Comparison of ENCODE assay signal across 8 cellular contexts in genomic region chr22:36384766-36385400, GRCh38. TPM values are rescaled to one million over a fixed set of nuclear protein-coding genes. Genes with fewer than 3 reads are reported as not detected.
DNase-seq lines count a peak whose midpoint lies in the region; ATAC-seq and TF ChIP-seq lines count a peak whose summit lies in the region.

No MANE protein-coding gene starts in this region.

- no peaks in the 10 kb centered on the region for H3K27me3 Mint-ChIP-seq in activated naive CD4-positive, alpha-beta T cell treated with anti-CD3 and anti-CD28 coated beads, Interleukin-2, amount 10 ng/mL, durations not matched to agents 7 days and 5 days

- H3K27ac ChIP-seq in DND-41 (ENCODE audit: low read length) (peak overlapping the region; percentile 69), right atrium auricular region (peak overlapping the region; percentile 98 to 99), smooth muscle cell (ENCODE audit: low read depth) (peak overlapping the region; percentile 85)

- H3K27me3 ChIP-seq in DND-41 (ENCODE audit: insufficient read depth, low read length, poor library complexity) (no peaks in the 10 kb centered on the region), right atrium auricular region (no peaks in the 10 kb centered on the region), smooth muscle cell (ENCODE audit: low read depth) (no peaks in the 10 kb centered on the region)

- H3K79me2 ChIP-seq in DND-41 (ENCODE audit: insufficient read depth, low read length): peaks cover 83% of the 10 kb centered on the region
- H3K79me2 ChIP-seq in smooth muscle cell (ENCODE audit: low read depth): peaks cover 82% of the 10 kb centered on the region

- peak; percentile 56 for DNase-seq in DND-41
- DNase-seq in M059J (ENCODE audit: low read depth): peak; percentile 46
- DNase-seq in activated naive CD4-positive, alpha-beta T cell treated with anti-CD3 and anti-CD28 coated beads, Interleukin-2, amount 10 ng/mL, durations not matched to agents 7 days and 5 days: peak; percentile 74
- DNase-seq in right atrium auricular region (ENCODE audit: low spot score): no peak
- DNase-seq in smooth muscle cell (lab: John Stamatoyannopoulos, UW; ENCODE audit: unreplicated experiment): no peak

- H3K4me1 Mint-ChIP-seq in activated naive CD4-positive, alpha-beta T cell treated with anti-CD3 and anti-CD28 coated beads, Interleukin-2, amount 10 ng/mL, durations not matched to agents 7 days and 5 days: peaks cover 69% of the 10 kb centered on the region

- peak overlapping the region; percentile 74 for H3K4me3 Mint-ChIP-seq in activated naive CD4-positive, alpha-beta T cell treated with anti-CD3 and anti-CD28 coated beads, Interleukin-2, amount 10 ng/mL, durations not matched to agents 7 days and 5 days

- CTCF ChIA-PET in activated naive CD4-positive, alpha-beta T cell treated with anti-CD3 and anti-CD28 coated beads, Interleukin-2, amount 10 ng/mL, durations not matched to agents 7 days and 5 days (lab: Charles Lee): interaction anchor here (0.6 to 2.9 kb wide), 9 partner anchors 8 to 84 kb away, joined by 3 to 15 read pairs (median 3); no protein-coding TSS in a partner anchor

- ATAC-seq in DND-41 (ENCODE audit: insufficient read depth, low read depth) (no peak), HG03565 (IDR thresholded peaks at IDR 0.05; ENCODE audit: unreplicated experiment) (no peak), HG03432 (IDR thresholded peaks at IDR 0.05; ENCODE audit: unreplicated experiment) (no peak), HG02973 (IDR thresholded peaks at IDR 0.05; ENCODE audit: unreplicated experiment) (no peak)

- H2AFZ ChIP-seq in DND-41 (ENCODE audit: low read depth, low read length) (no peak overlapping the region), smooth muscle cell (ENCODE audit: low read depth) (no peak overlapping the region)

- 14% methylated on average over 6 of the region's 6 CpGs for WGBS in smooth muscle cell (ENCODE audit: low lambda C conversion rate)

- peak overlapping the region in 1 of 2 experiments; percentile 73; a peak in 3 of 4 replicates for H3K4me3 ChIP-seq in DND-41 (ENCODE audit: low read depth in 1 of 2, low read length in 2 of 2)
- H3K4me3 ChIP-seq in right atrium auricular region: peak overlapping the region; percentile 85 to 94
- H3K4me3 ChIP-seq in smooth muscle cell: peak overlapping the region; percentile 86

- H3K4me1 ChIP-seq in DND-41 (ENCODE audit: insufficient read depth, low read length) (peaks cover 60% of the 10 kb centered on the region), right atrium auricular region (peaks cover 0 to 64% of the 10 kb centered on the region in 2 donors), smooth muscle cell (ENCODE audit: low read depth) (peaks cover 12% of the 10 kb centered on the region)

- peaks cover 40% of the 10 kb centered on the region for H3K36me3 ChIP-seq in DND-41 (ENCODE audit: insufficient read depth, low read length)
- H3K36me3 ChIP-seq in right atrium auricular region: peaks cover 58% of the 10 kb centered on the region
- no peaks in the 10 kb centered on the region for H3K36me3 ChIP-seq in smooth muscle cell (ENCODE audit: low read depth)

- H3K9ac ChIP-seq in DND-41 (ENCODE audit: low read depth, low read length): peak overlapping the region; percentile 82
- H3K9ac ChIP-seq in smooth muscle cell (ENCODE audit: low read depth): peak overlapping the region; percentile 79

- no peaks in the 10 kb centered on the region for H3K9me3 Mint-ChIP-seq in activated naive CD4-positive, alpha-beta T cell treated with anti-CD3 and anti-CD28 coated beads, Interleukin-2, amount 10 ng/mL, durations not matched to agents 7 days and 5 days

- TF ChIP-seq CTCF in DND-41 (IDR thresholded peaks at IDR 0.05; ENCODE audit: borderline replicate concordance, extremely low read depth, low read length, poor library complexity, severe bottlenecking) (peak; percentile 23), right atrium auricular region (IDR thresholded peaks at IDR 0.05) (no peak), smooth muscle cell (IDR thresholded peaks at IDR 0.05; ENCODE audit: borderline replicate concordance, insufficient read depth, poor library complexity, severe bottlenecking) (no peak)

- peak overlapping the region; percentile 94 for H3K27ac Mint-ChIP-seq in activated naive CD4-positive, alpha-beta T cell treated with anti-CD3 and anti-CD28 coated beads, Interleukin-2, amount 10 ng/mL, durations not matched to agents 7 days and 5 days

- peaks cover 39% of the 10 kb centered on the region for H3K36me3 Mint-ChIP-seq in activated naive CD4-positive, alpha-beta T cell treated with anti-CD3 and anti-CD28 coated beads, Interleukin-2, amount 10 ng/mL, durations not matched to agents 7 days and 5 days

- H3K9me3 ChIP-seq in DND-41 (ENCODE audit: insufficient read depth, low read length, severe bottlenecking): no peaks in the 10 kb centered on the region
- no peaks in the 10 kb centered on the region for H3K9me3 ChIP-seq in right atrium auricular region
- no peaks in the 10 kb centered on the region for H3K9me3 ChIP-seq in smooth muscle cell (replicated peaks; ENCODE audit: low read depth)

- H3K4me2 ChIP-seq in DND-41 (ENCODE audit: insufficient read depth, low read length) (peak overlapping the region; percentile 74), smooth muscle cell (peak overlapping the region; percentile 89)

- H3F3A ChIP-seq in smooth muscle cell (ENCODE audit: low read depth): peaks cover 33% of the 10 kb centered on the region

- peaks cover 60% of the 10 kb centered on the region for H4K20me1 ChIP-seq in DND-41 (ENCODE audit: insufficient read depth, low read length)
- peaks cover 74% of the 10 kb centered on the region for H4K20me1 ChIP-seq in smooth muscle cell (ENCODE audit: low read depth)

RNA-seq across cellular contexts. Expression of gene MYH9, which starts 2.9 kb away (rescaled TPM):
- 151 and 320 TPM in 2 replicates for total RNA-seq in M059J (2014; rRNA removed; shearing (Covaris generic))
- total RNA-seq in right atrium auricular region (100 to 1,000 TPM; 125 to 229 TPM), smooth muscle cell (350 and 378 TPM in 2 replicates)
- 361 and 382 TPM in 2 replicates for polyA plus RNA-seq in smooth muscle cell

Comparison
In these comparisons a context has a peak if more than half of its experiments do, and no peak if none do; other contexts are left out.
1. DNase-seq: peak in DND-41 (single experiment), M059J (single experiment) and activated naive CD4-positive, alpha-beta T cell treated with anti-CD3 and anti-CD28 coated beads, Interleukin-2, amount 10 ng/mL, durations not matched to agents 7 days and 5 days (single experiment); none in right atrium auricular region (single experiment) and smooth muscle cell (single experiment).
2. Peak in every context shown above with its lines, with median percentiles within 50 percentile points of each other: H3K27ac ChIP-seq.